ENCODE assay signal across 6 cellular contexts in the genomic region with DNA sequence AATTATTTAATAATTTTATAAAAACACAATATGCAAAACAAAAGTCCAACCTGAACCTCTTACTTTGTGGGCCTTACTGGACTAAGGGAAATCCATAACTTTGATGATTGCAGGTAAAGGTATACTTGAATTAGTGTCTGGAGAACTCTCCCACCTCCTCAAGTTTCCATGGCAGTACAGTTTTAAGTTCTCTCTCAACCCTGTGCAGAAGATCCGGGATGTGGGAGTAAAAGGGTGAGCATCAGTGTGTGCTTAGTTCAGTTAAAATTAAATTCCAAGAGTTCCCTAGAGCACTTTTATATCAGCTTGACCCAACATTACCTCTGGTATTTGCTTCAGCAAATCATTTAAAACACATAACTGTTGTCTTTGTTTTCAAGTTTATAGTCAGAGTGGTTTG.
"Had no signal": no experiment of that assay in that cellular context is flagged by ENCODE, and none has a peak within 500 bp of the region (broad histone marks: within the 10 kb centered on the region; RNA-seq: fewer than 3 reads in every experiment).

No MANE protein-coding gene starts in this region.

- DNase-seq: GOT3, H7, H9, HCEC 1CT, HFFc6 had no signal

- H3K27ac Mint-ChIP-seq: GM23338, H9, HFFc6 had no signal

- H3K4me3 Mint-ChIP-seq: GM23338, H9, HFFc6 had no signal
